1 cellular context compared by ENCODE assay signal in the genomic region with DNA sequence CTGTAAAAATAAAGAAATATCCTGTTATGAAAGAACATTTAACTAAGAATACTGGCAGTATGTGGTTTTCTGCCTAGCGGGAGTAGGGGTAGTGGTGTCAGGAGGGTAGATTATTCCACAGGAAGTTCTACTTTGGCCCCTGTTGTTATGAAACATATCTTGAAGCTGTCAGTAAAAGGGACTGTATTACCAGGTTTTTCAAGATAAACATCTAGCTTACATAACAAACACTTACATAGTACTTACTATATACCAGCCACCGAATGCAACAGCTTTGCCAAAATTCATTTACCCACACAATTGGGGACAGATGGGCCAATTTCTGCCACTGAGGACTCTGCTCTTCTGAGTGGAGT.
TF ChIP-seq lines count a peak whose summit lies in the region.

No MANE protein-coding gene starts in this region.

TF ChIP-seq in WTC11, 78 proteins besides CTCF, POLR2A, EP300 and RAD21 (continued from another document):
- no peak for TF ChIP-seq PRDM15 (CRISPR knock-in tag; IDR thresholded peaks at IDR 0.05)
- TF ChIP-seq, protein P1, sequence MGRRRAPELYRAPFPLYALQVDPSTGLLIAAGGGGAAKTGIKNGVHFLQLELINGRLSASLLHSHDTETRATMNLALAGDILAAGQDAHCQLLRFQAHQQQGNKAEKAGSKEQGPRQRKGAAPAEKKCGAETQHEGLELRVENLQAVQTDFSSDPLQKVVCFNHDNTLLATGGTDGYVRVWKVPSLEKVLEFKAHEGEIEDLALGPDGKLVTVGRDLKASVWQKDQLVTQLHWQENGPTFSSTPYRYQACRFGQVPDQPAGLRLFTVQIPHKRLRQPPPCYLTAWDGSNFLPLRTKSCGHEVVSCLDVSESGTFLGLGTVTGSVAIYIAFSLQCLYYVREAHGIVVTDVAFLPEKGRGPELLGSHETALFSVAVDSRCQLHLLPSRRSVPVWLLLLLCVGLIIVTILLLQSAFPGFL (CRISPR knock-in tag; IDR thresholded peaks at IDR 0.05; ENCODE audit: borderline replicate concordance): no peak
- TF ChIP-seq NFYB (CRISPR knock-in tag; conservative IDR thresholded peaks at IDR 0.05; ENCODE audit: low read depth): no peak
- TF ChIP-seq CREM (CRISPR knock-in tag; IDR thresholded peaks at IDR 0.05): no peak
- TF ChIP-seq ZNF416 (CRISPR knock-in tag; IDR thresholded peaks at IDR 0.05): no peak
- TF ChIP-seq NR1H2 (CRISPR knock-in tag; IDR thresholded peaks at IDR 0.05): no peak
- TF ChIP-seq ZNF512 (CRISPR knock-in tag; IDR thresholded peaks at IDR 0.05; ENCODE audit: borderline replicate concordance): no peak
